In the genomic region with DNA sequence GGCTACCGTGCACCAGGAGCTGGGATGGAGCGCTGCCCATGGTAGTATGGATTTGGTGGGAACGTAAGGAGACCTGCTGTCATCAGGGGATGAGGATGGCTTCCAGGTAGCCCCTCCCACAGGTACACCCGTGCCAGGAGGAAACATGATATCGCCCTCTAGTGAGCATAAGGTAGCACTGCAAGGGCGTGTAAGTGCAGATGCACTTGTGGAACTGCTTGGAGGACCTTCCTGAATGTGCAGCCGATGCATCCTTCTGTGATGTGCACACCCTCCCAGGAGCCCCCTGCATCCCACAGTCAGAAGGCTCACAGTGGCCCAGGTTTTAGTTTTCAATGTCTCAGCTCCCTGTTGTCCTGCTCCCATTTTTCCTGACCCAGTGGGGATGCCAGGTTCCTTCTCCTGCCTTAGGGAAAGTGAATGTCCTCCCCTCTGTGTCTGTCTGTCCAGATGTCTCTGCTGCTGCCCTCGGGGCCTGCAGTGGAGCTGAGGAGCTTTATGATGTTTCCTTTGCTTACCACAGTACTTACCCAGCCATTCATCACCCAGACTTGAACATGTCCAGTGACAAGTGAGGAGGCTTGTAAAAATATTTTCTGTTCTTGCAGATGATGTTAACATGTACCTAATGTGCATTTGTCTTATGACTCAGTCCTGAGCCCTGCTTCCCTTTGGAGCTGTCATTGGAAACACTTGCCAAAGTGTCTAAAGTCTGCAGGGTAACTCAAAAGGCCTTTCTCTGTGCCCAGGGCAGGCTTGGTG, we compare ENCODE assay signal across 1 cellular context.
TF ChIP-seq lines count a peak whose summit lies in the region.

No MANE protein-coding gene starts in this region.

TF ChIP-seq in H1, 55 proteins besides CTCF, POLR2A, EP300 and RAD21:
- no peak for TF ChIP-seq RXRA (IDR thresholded peaks at IDR 0.05; ENCODE audit: insufficient read depth, low read depth, low read length)
- peak; percentile 48; the same call in 1 of the 2 replicates for TF ChIP-seq CREB1 (IDR thresholded peaks at IDR 0.05)
- TF ChIP-seq, protein P1, sequence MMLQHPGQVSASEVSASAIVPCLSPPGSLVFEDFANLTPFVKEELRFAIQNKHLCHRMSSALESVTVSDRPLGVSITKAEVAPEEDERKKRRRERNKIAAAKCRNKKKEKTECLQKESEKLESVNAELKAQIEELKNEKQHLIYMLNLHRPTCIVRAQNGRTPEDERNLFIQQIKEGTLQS (IDR thresholded peaks at IDR 0.05; ENCODE audit: insufficient read depth, low read depth, low read length), result no peak
- 0 out of 2 replicates have a peak, but pooled peaks have one; percentile 36 for TF ChIP-seq SP1 (IDR thresholded peaks at IDR 0.05; ENCODE audit: low read depth, low read length)
- TF ChIP-seq SIN3A (conservative IDR thresholded peaks at IDR 0.05 in 1 of 2, IDR thresholded peaks at IDR 0.05 in 1 of 2; ENCODE audit: low read depth in 1 of 2, low read length in 2 of 2), result peak; percentile 46 to 53; a peak in 1 of 4 replicates
- TF ChIP-seq, protein P2, sequence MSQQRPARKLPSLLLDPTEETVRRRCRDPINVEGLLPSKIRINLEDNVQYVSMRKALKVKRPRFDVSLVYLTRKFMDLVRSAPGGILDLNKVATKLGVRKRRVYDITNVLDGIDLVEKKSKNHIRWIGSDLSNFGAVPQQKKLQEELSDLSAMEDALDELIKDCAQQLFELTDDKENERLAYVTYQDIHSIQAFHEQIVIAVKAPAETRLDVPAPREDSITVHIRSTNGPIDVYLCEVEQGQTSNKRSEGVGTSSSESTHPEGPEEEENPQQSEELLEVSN (IDR thresholded peaks at IDR 0.05), result peak; percentile 52; the same call in 1 of the 2 replicates
- TF ChIP-seq TAF7 (optimal IDR thresholded peaks at IDR 0.05; ENCODE audit: borderline replicate concordance, low read depth, low read length), result no peak
- no peak for TF ChIP-seq SAP30 (IDR thresholded peaks at IDR 0.05; ENCODE audit: insufficient read depth, insufficient replicate concordance, low read length)
- TF ChIP-seq ASH2L (IDR thresholded peaks at IDR 0.05; ENCODE audit: low read length), result no peak
- no peak for TF ChIP-seq TCF12 (IDR thresholded peaks at IDR 0.05; ENCODE audit: low read depth, low read length)
- TF ChIP-seq KDM4A (IDR thresholded peaks at IDR 0.05; ENCODE audit: low read depth, low read length, severe bottlenecking), result no peak
- no peak for TF ChIP-seq SRF (IDR thresholded peaks at IDR 0.05; ENCODE audit: low read depth, low read length)
- TF ChIP-seq BRCA1 (IDR thresholded peaks at IDR 0.05; ENCODE audit: low read depth, low read length), result no peak
- peak; percentile 78; the same call in 1 of the 2 replicates for TF ChIP-seq POLR2AphosphoS5 (IDR thresholded peaks at IDR 0.05; ENCODE audit: low read depth, low read length)
- no peak for TF ChIP-seq CHD1 (IDR thresholded peaks at IDR 0.05; ENCODE audit: low read depth, low read length)
